ENCODE assay signal across 10 cellular contexts in the genomic region with DNA sequence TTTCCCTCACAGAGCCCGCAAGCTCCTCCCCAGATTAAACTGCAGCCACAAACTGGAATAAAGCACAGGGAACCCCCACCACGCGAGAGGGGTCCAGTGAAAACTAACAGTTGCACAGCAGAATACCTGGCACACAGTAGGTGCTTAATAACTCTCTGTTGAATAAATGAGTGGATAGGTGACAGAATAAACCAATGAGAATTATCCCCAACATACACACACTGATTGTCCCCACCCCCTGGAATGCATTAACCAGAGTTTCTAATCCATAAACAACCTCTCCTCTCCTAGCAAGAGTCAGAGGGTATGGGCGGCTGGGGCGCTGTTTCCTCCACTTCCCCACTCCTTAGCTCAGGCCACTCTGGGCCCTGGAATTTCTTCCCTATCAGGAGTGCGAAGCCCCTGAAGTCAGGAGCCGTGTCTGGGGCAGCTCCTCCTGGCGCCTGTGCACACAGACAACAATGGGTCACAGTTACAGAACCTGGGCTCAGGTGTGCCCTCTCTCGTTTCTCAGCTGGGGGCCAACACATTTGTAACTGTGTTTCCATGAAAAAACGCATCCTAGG. TPM values are rescaled to one million over a fixed set of nuclear protein-coding genes. Genes with fewer than 3 reads are reported as not detected.
DNase-seq lines count a peak whose midpoint lies in the region; ATAC-seq, FAIRE-seq and TF ChIP-seq lines count a peak whose summit lies in the region.
"Had no signal": no experiment of that assay in that cellular context is flagged by ENCODE, and none has a peak within 500 bp of the region (broad histone marks: within the 10 kb centered on the region; RNA-seq: fewer than 3 reads in every experiment).

No MANE protein-coding gene starts in this region.

- TF ChIP-seq POLR2A in endothelial cell of umbilical vein (IDR thresholded peaks at IDR 0.05; ENCODE audit: low read depth, low read length), result no peak

- H3K4me1 ChIP-seq in OCI-LY7 (ENCODE audit: insufficient read depth, low read length, poor library complexity, severe bottlenecking) (peaks cover 48% of the 10 kb centered on the region), endothelial cell of umbilical vein (ENCODE audit: control insufficient read depth, extremely low read depth, insufficient read depth, low read length) (peaks cover 66% of the 10 kb centered on the region), smooth muscle cell (ENCODE audit: low read depth) (peaks cover 18% of the 10 kb centered on the region)

- H3K36me3 ChIP-seq in OCI-LY7 (ENCODE audit: insufficient read depth, low read length) (peaks cover 65% of the 10 kb centered on the region), endothelial cell of umbilical vein (ENCODE audit: control insufficient read depth in 2 of 2, extremely low read depth in 1 of 2, insufficient read depth in 2 of 2, low read length in 2 of 2) (no peaks in the 10 kb centered on the region), smooth muscle cell (ENCODE audit: low read depth) (no peaks in the 10 kb centered on the region)

- H3K27ac ChIP-seq in OCI-LY7 (ENCODE audit: low read depth, low read length, poor library complexity, severe bottlenecking) (no peak overlapping the region), endothelial cell of umbilical vein (ENCODE audit: insufficient read depth, low read depth, low read length) (peak overlapping the region; percentile 94), smooth muscle cell (ENCODE audit: low read depth) (peak overlapping the region; percentile 89)
- H3K27ac ChIP-seq: 22Rv1 had no signal

- H3K4me1 Mint-ChIP-seq in T-helper 2 cell treated with Interferon-gamma antibody and Interleukin-4, amounts not matched to agents 5 μg/mL and 100 μg/mL, for 36 hours (ENCODE audit: low read depth), result peaks cover 45% of the 10 kb centered on the region

- FAIRE-seq in endothelial cell of umbilical vein (lab: Jason Lieb, UNC), result no peak
- no peak for FAIRE-seq in D721Med (lab: Jason Lieb, UNC)

- 0 out of 2 replicates have a peak, but pooled peaks have one; percentile 19 for TF ChIP-seq CTCF in OCI-LY7 (conservative IDR thresholded peaks at IDR 0.05; ENCODE audit: low read length)
- TF ChIP-seq CTCF in endothelial cell of umbilical vein (IDR thresholded peaks at IDR 0.05; ENCODE audit: extremely low read depth in 1 of 2, insufficient read depth in 1 of 2, low read depth in 1 of 2, low read length in 2 of 2), result no peak
- no peak for TF ChIP-seq CTCF in smooth muscle cell (IDR thresholded peaks at IDR 0.05; ENCODE audit: borderline replicate concordance, insufficient read depth, poor library complexity, severe bottlenecking)
- TF ChIP-seq CTCF in D721Med (IDR thresholded peaks at IDR 0.05; ENCODE audit: insufficient read depth, missing control alignments), result no peak

- DNase-seq in T-helper 2 cell treated with Interferon-gamma antibody and Interleukin-4, amounts not matched to agents 5 μg/mL and 100 μg/mL, for 36 hours (ENCODE audit: low spot score), result no peak
- DNase-seq in T-helper 2 cell (no peak), OCI-LY7 (ENCODE audit: low spot score) (no peak), endothelial cell of umbilical vein (ENCODE audit: low read depth, low spot score) (peak; percentile 29), smooth muscle cell (lab: John Stamatoyannopoulos, UW; ENCODE audit: unreplicated experiment) (no peak), D721Med (ENCODE audit: insufficient read length, low spot score) (no peak), COLO668 (lab: John Stamatoyannopoulos, UW; ENCODE audit: unreplicated experiment) (no peak)
- DNase-seq: stimulated activated naive CD8-positive, alpha-beta T cell treated with anti-CD3 and anti-CD28 coated beads, Interleukin-15, amount 100 ng/mL, for 72 hours had no signal

- POLR2A ChIA-PET in OCI-LY7 (lab: Charles Lee), result interaction anchor here (0.5 to 1.3 kb wide), 3 partner anchors 22 to 46 kb away, joined by 3 to 4 read pairs (median 3); no protein-coding TSS in a partner anchor
- POLR2A ChIA-PET in endothelial cell of umbilical vein (lab: Charles Lee), result no interaction called here

- no peak for ATAC-seq in GM21786 (IDR thresholded peaks at IDR 0.05; ENCODE audit: unreplicated experiment)
- ATAC-seq: stimulated activated naive CD8-positive, alpha-beta T cell treated with anti-CD3 and anti-CD28 coated beads, Interleukin-15, amount 100 ng/mL, for 72 hours had no signal

- peaks cover 31% of the 10 kb centered on the region for H3K36me3 Mint-ChIP-seq in T-helper 2 cell treated with Interferon-gamma antibody and Interleukin-4, amounts not matched to agents 5 μg/mL and 100 μg/mL, for 36 hours (ENCODE audit: low read depth)

- CTCF ChIA-PET in OCI-LY7 (lab: Charles Lee; ENCODE audit: unreplicated experiment) (no interaction called here), endothelial cell of umbilical vein (lab: Charles Lee) (interaction anchor here (0.8 kb wide), 1 partner anchor 22 kb away, joined by 3 read pairs; no protein-coding TSS in a partner anchor)

- H3K9ac ChIP-seq in endothelial cell of umbilical vein (replicated peaks; ENCODE audit: extremely low read depth, insufficient read depth, low read length) (no peak overlapping the region), smooth muscle cell (ENCODE audit: low read depth) (no peak overlapping the region)

- H3K9me1 ChIP-seq in endothelial cell of umbilical vein (replicated peaks; ENCODE audit: control insufficient read depth, extremely low read depth, insufficient read depth, low read length), result no peaks in the 10 kb centered on the region

- no peak overlapping the region for H3K4me3 ChIP-seq in OCI-LY7 (ENCODE audit: low read depth, low read length, poor library complexity, severe bottlenecking)
- H3K4me3 ChIP-seq in endothelial cell of umbilical vein (replicated peaks in 1 of 3; ENCODE audit: insufficient read depth in 1 of 3, low read depth in 1 of 3, low read length in 3 of 3), result no peak overlapping the region
- no peak overlapping the region for H3K4me3 ChIP-seq in smooth muscle cell

- 74% methylated on average over 10 of the region's 10 CpGs for WGBS in smooth muscle cell (ENCODE audit: low lambda C conversion rate)

- H3K4me3 Mint-ChIP-seq in T-helper 2 cell treated with Interferon-gamma antibody and Interleukin-4, amounts not matched to agents 5 μg/mL and 100 μg/mL, for 36 hours, result no peak overlapping the region
- H3K4me3 Mint-ChIP-seq: stimulated activated naive CD8-positive, alpha-beta T cell treated with anti-CD3 and anti-CD28 coated beads, Interleukin-15, amount 100 ng/mL, for 72 hours had no signal

- H3K9me3 Mint-ChIP-seq in T-helper 2 cell treated with Interferon-gamma antibody and Interleukin-4, amounts not matched to agents 5 μg/mL and 100 μg/mL, for 36 hours, result no peaks in the 10 kb centered on the region
- H3K9me3 Mint-ChIP-seq: stimulated activated naive CD8-positive, alpha-beta T cell treated with anti-CD3 and anti-CD28 coated beads, Interleukin-15, amount 100 ng/mL, for 72 hours had no signal

- no peaks in the 10 kb centered on the region for H3K9me2 ChIP-seq in OCI-LY7 (ENCODE audit: insufficient read depth, low read length)

- intact Hi-C loops in OCI-LY7 (cut with micrococcal nuclease; ENCODE audit: unreplicated experiment), result no loop called here
- intact Hi-C loops in endothelial cell of umbilical vein (cut with micrococcal nuclease), result no loop called here

- H3F3A ChIP-seq in smooth muscle cell (ENCODE audit: low read depth), result peaks cover 30% of the 10 kb centered on the region

- dilution Hi-C loops in endothelial cell of umbilical vein (cut with MboI; ENCODE audit: extremely low pct_ligation_motif_present, low sequenced_read_pairs), result no loop called here

- H3K79me2 ChIP-seq in OCI-LY7 (ENCODE audit: insufficient read depth, low read depth, low read length) (peaks cover 98% of the 10 kb centered on the region), endothelial cell of umbilical vein (ENCODE audit: control insufficient read depth, insufficient read depth, low read length) (peaks cover 74% of the 10 kb centered on the region), smooth muscle cell (ENCODE audit: low read depth) (peaks cover 51% of the 10 kb centered on the region)

- peaks cover 8% of the 10 kb centered on the region; the same call in 1 of the 2 replicates for H4K20me1 ChIP-seq in OCI-LY7 (ENCODE audit: insufficient read depth, low read length)
- H4K20me1 ChIP-seq in endothelial cell of umbilical vein (replicated peaks; ENCODE audit: control insufficient read depth, extremely low read depth, insufficient read depth, low read length), result no peaks in the 10 kb centered on the region
- peaks cover 28% of the 10 kb centered on the region for H4K20me1 ChIP-seq in smooth muscle cell (ENCODE audit: low read depth)

- H2AFZ ChIP-seq in OCI-LY7 (ENCODE audit: low read length) (no peak overlapping the region), endothelial cell of umbilical vein (ENCODE audit: low read depth, low read length) (no peak overlapping the region), smooth muscle cell (ENCODE audit: low read depth) (no peak overlapping the region)

- BruUV-seq in OCI-LY7 (replicated peaks; lab: Mats Ljungman, UMichigan) (no TSS peak), endothelial cell of umbilical vein (replicated peaks; lab: Mats Ljungman, UMichigan) (no TSS peak)

- peak overlapping the region; percentile 15 for H3K27ac Mint-ChIP-seq in T-helper 2 cell treated with Interferon-gamma antibody and Interleukin-4, amounts not matched to agents 5 μg/mL and 100 μg/mL, for 36 hours

- H3K27me3 ChIP-seq in endothelial cell of umbilical vein (ENCODE audit: control insufficient read depth in 2 of 2, insufficient read depth in 2 of 2, low read length in 2 of 2) (no peaks in the 10 kb centered on the region), smooth muscle cell (ENCODE audit: low read depth) (no peaks in the 10 kb centered on the region)

- H3K27me3 Mint-ChIP-seq in T-helper 2 cell treated with Interferon-gamma antibody and Interleukin-4, amounts not matched to agents 5 μg/mL and 100 μg/mL, for 36 hours (ENCODE audit: low read depth), result no peaks in the 10 kb centered on the region
- H3K27me3 Mint-ChIP-seq: stimulated activated naive CD8-positive, alpha-beta T cell treated with anti-CD3 and anti-CD28 coated beads, Interleukin-15, amount 100 ng/mL, for 72 hours had no signal

- H3K4me2 ChIP-seq in OCI-LY7 (ENCODE audit: low read length) (no peak overlapping the region), endothelial cell of umbilical vein (ENCODE audit: insufficient read depth, low read length) (no peak overlapping the region), smooth muscle cell (peak overlapping the region; percentile 72)

- H3K9me3 ChIP-seq in OCI-LY7 (ENCODE audit: low read length) (no peaks in the 10 kb centered on the region), endothelial cell of umbilical vein (replicated peaks; ENCODE audit: control insufficient read depth, insufficient read depth, low read length) (no peaks in the 10 kb centered on the region), smooth muscle cell (replicated peaks; ENCODE audit: low read depth) (no peaks in the 10 kb centered on the region)

RNA-seq across cellular contexts. Expression of gene RAPGEF1, which starts 27.6 kb away (rescaled TPM):
- total RNA-seq in OCI-LY7 (2014; rRNA removed; shearing (Covaris generic)), result 114 and 118 TPM in 2 replicates
- 243 and 277 TPM in 2 replicates for total RNA-seq in OCI-LY7 (2022)
- 124 TPM in 2 replicates for total RNA-seq in endothelial cell of umbilical vein
- 50.0 and 53.3 TPM in 2 replicates for polyA plus RNA-seq in endothelial cell of umbilical vein
- polyA plus RNA-seq in endothelial cell of umbilical vein (2011; cell fraction: cytosol; rRNA removed), result 51.0 and 57.8 TPM in 2 replicates
- 75.3 and 79.7 TPM in 2 replicates for polyA plus RNA-seq in endothelial cell of umbilical vein (2011; cell fraction: nucleus; rRNA removed)
- polyA plus RNA-seq in endothelial cell of umbilical vein (2012), result 72.5 and 82.9 TPM in 2 replicates
- polyA minus RNA-seq in endothelial cell of umbilical vein, result 50.3 and 57.7 TPM in 2 replicates
- 17.2 TPM for polyA minus RNA-seq in endothelial cell of umbilical vein (2011; cell fraction: cytosol; rRNA and poly(A)+ RNA removed)
- polyA minus RNA-seq in endothelial cell of umbilical vein (2011; cell fraction: nucleus; rRNA and poly(A)+ RNA removed), result 35.9 and 37.0 TPM in 2 replicates
- total RNA-seq in smooth muscle cell, result 15.3 and 17.8 TPM in 2 replicates
- polyA plus RNA-seq in smooth muscle cell, result 16.4 and 21.8 TPM in 2 replicates
